In the genomic region with DNA sequence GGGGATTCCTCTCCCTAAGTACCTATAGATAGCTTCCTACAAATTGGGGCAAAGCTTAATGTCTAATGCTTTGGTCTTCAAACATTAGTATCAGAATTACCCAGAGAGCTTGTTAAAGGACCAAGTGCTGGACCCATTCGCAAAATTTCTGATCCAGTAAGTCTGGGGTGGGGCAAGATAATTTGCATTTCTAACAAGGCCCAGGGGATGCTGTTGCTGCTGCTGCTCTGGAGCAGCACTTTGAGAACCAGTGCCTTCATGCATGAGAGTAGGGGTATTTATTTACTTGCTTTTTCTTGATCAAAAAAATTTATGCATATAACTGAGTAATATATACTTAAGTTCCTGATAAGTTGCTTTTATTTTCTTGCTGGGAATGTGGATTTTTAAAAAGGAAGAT, we compare ENCODE assay signal across 6 cellular contexts.
"Had no signal": no experiment of that assay in that cellular context is flagged by ENCODE, and none has a peak within 500 bp of the region (broad histone marks: within the 10 kb centered on the region; RNA-seq: fewer than 3 reads in every experiment).

No MANE protein-coding gene starts in this region.

- H3K27ac Mint-ChIP-seq: GM23338, H9, IgD-negative memory B cell had no signal

- ATAC-seq: GM23338, HepG2 had no signal

- H3K27me3 Mint-ChIP-seq: IgD-negative memory B cell had no signal

- H3K4me3 Mint-ChIP-seq: GM23338, H9 had no signal

- DNase-seq: H9, HCEC 1CT, KBM-7 had no signal

- H3K36me3 Mint-ChIP-seq: IgD-negative memory B cell had no signal

- H3K9me3 Mint-ChIP-seq: GM23338, H9, IgD-negative memory B cell had no signal

- H3K4me1 Mint-ChIP-seq: GM23338, H9 had no signal
